In genomic region chr16:61665512-61665911, GRCh38 we compare ENCODE assay signal across 34 cellular contexts.
"Had no signal": no experiment of that assay in that cellular context is flagged by ENCODE, and none has a peak within 500 bp of the region (broad histone marks: within the 10 kb centered on the region; RNA-seq: fewer than 3 reads in every experiment).

No MANE protein-coding gene starts in this region.

- H3K27ac ChIP-seq: adrenal gland, ascending aorta, body of pancreas, brain microvascular endothelial cell, breast epithelium, cardiac muscle cell had no signal

- ATAC-seq: activated naive CD4-positive, alpha-beta T cell treated with anti-CD3 and anti-CD28 coated beads, Interleukin-2, amount 50 U/mL, for 72 hours; activated naive CD8-positive, alpha-beta T cell treated with anti-CD3 and anti-CD28 coated beads, Interleukin-2, amount 50 U/mL, for 24 hours; activated T-cell treated with anti-CD3 and anti-CD28 coated beads, Interleukin-2, amount 50 U/mL, for 4 hours; activated T-cell treated with anti-CD3 and anti-CD28 coated beads, Interleukin-2, amount 50 U/mL, for 72 hours; activated T-helper 17 cell treated with anti-CD3 and anti-CD28 coated beads, Interleukin-2, amount 50 U/mL, for 72 hours; body of pancreas had no signal

- H3K4me3 ChIP-seq: adrenal gland, ascending aorta, body of pancreas, breast epithelium, cardiac muscle cell had no signal

- H3K9me3 ChIP-seq: adrenal gland, ascending aorta, body of pancreas had no signal

- DNase-seq: activated effector memory CD4-positive, alpha-beta T cell treated with anti-CD3 and anti-CD28 coated beads, Interleukin-2, amount 50 U/mL, for 16 hours; activated effector memory CD4-positive, alpha-beta T cell treated with Interleukin-2 at 50 U/mL for 16 hours; activated gamma-delta T cell; activated gamma-delta T cell treated with Interleukin-2 at 50 U/mL for 16 hours; activated naive CD4-positive, alpha-beta T cell; activated naive CD4-positive, alpha-beta T cell treated with anti-CD3 and anti-CD28 coated beads for 36 hours; activated naive CD4-positive, alpha-beta T cell treated with anti-CD3 and anti-CD28 coated beads, Interleukin-2, amount 10 ng/mL, durations not matched to agents 7 days and 5 days; activated naive CD4-positive, alpha-beta T cell treated with anti-CD3 and anti-CD28 coated beads, Interleukin-2, amount 50 U/mL, for 16 hours; activated naive CD4-positive, alpha-beta T cell treated with Interleukin-2 at 50 U/mL for 16 hours; activated naive CD8-positive, alpha-beta T cell treated with anti-CD3 and anti-CD28 coated beads for 36 hours; activated naive CD8-positive, alpha-beta T cell treated with anti-CD3 and anti-CD28 coated beads, Interleukin-2, amount 10 ng/mL, durations not matched to agents 7 days and 5 days; activated naive CD8-positive, alpha-beta T cell treated with anti-CD3 and anti-CD28 coated beads, Interleukin-2, amount 50 U/mL, for 24 hours; activated T-cell treated with anti-CD3 and anti-CD28 coated beads, Interleukin-2, amount 50 U/mL, for 1 hour; activated T-cell treated with anti-CD3 and anti-CD28 coated beads, Interleukin-2, amount 50 U/mL, for 24 hours; activated T-cell treated with anti-CD3 and anti-CD28 coated beads, Interleukin-2, amount 50 U/mL, for 4 hours; activated T-cell treated with anti-CD3 and anti-CD28 coated beads, Interleukin-2, amount 50 U/mL, for 48 hours; activated T-cell treated with anti-CD3 and anti-CD28 coated beads, Interleukin-2, amount 50 U/mL, for 72 hours; adrenal gland; amniotic stem cell; amygdala; anterior cingulate cortex; aorta; body of pancreas; brain microvascular endothelial cell; caudate nucleus; central memory CD4-positive, alpha-beta T cell; cerebellar nuclear complex had no signal

- H3K4me1 ChIP-seq: adrenal gland, ascending aorta, body of pancreas, breast epithelium had no signal

- H3K27me3 ChIP-seq: adrenal gland, ascending aorta, body of pancreas, brain microvascular endothelial cell, breast epithelium, cardiac muscle cell had no signal

- H3K36me3 ChIP-seq: adrenal gland, ascending aorta, brain microvascular endothelial cell, breast epithelium, cardiac muscle cell had no signal

- FAIRE-seq: astrocyte, bronchial epithelial cell had no signal
